22 cellular contexts compared by ENCODE assay signal in genomic region chr1:34870395-34870794, GRCh38.
DNase-seq lines count a peak whose midpoint lies in the region; ATAC-seq and TF ChIP-seq lines count a peak whose summit lies in the region.
"Had no signal": no experiment of that assay in that cellular context is flagged by ENCODE, and none has a peak within 500 bp of the region (broad histone marks: within the 10 kb centered on the region; RNA-seq: fewer than 3 reads in every experiment).

No MANE protein-coding gene starts in this region.

- peak; percentile 30 for DNase-seq in activated CD8-positive, alpha-beta memory T cell treated with anti-CD3 and anti-CD28 coated beads, Interleukin-2, amount 50 U/mL, for 48 hours
- DNase-seq in activated CD8-positive, alpha-beta memory T cell treated with anti-CD3 and anti-CD28 coated beads for 24 hours = no peak
- DNase-seq in amygdala (lab: John Stamatoyannopoulos, UW) = peak in 35 of 56 donors; percentile 8 to 79 (median 47)
- peak; percentile 69 for DNase-seq in inferior parietal cortex (ENCODE audit: extremely low spot score)
- no peak for DNase-seq in NCI-H1436 treated with DMSO at 0.1 percent for 48 hours (lab: John Stamatoyannopoulos, UW)
- DNase-seq in HEK293T (ENCODE audit: extremely low spot score) = no peak
- DNase-seq: activated CD4-positive, alpha-beta T cell treated with anti-CD3 and anti-CD28 coated beads, Interleukin-2, amount 10 ng/mL, durations not matched to agents 24 days and 14 days; activated effector memory CD4-positive, alpha-beta T cell treated with Interleukin-2 at 50 U/mL for 16 hours; activated naive CD8-positive, alpha-beta T cell treated with anti-CD3 and anti-CD28 coated beads, Interleukin-2, amount 10 ng/mL, durations not matched to agents 7 days and 5 days; DMS79; NCI-H2171 treated with DMSO at 0.1 percent for 48 hours; Peyer's patch; SJCRH30; spleen; stimulated activated CD4-positive, alpha-beta T cell treated with anti-CD3 and anti-CD28 coated beads, Interleukin-4, amount 100 ng/mL, for 1 hour; stimulated activated naive CD4-positive, alpha-beta T cell; T-helper 17 cell; thyroid gland had no signal

- no peak for ATAC-seq in HG03196 (IDR thresholded peaks at IDR 0.05; ENCODE audit: unreplicated experiment)
- ATAC-seq in HG02852 (IDR thresholded peaks at IDR 0.05; ENCODE audit: unreplicated experiment) = no peak
- ATAC-seq: CD8-positive, alpha-beta T cell; gastroesophageal sphincter; T-helper 17 cell had no signal

- POLR2A ChIA-PET in HEK293T (lab: Yijun Ruan, JAX) = interaction anchor here (3.0 kb wide), 1 partner anchor 11 kb away, joined by 14 read pairs; the partner anchor contains the start of gene SMIM12

- CTCF ChIA-PET in HEK293T (lab: Yijun Ruan, JAX) = no interaction called here

TF ChIP-seq in HEK293T, 16 proteins besides CTCF, POLR2A, EP300 and RAD21:
- TF ChIP-seq L3MBTL2 (conservative IDR thresholded peaks at IDR 0.05) (no peak), SP1 (IDR thresholded peaks at IDR 0.05) (no peak), LEF1 (IDR thresholded peaks at IDR 0.05; ENCODE audit: borderline replicate concordance) (no peak), TARDBP (IDR thresholded peaks at IDR 0.05) (no peak), BHLHE40 (IDR thresholded peaks at IDR 0.05; ENCODE audit: borderline replicate concordance) (no peak), CTBP1 (IDR thresholded peaks at IDR 0.05; ENCODE audit: borderline replicate concordance) (no peak), FOXM1 (IDR thresholded peaks at IDR 0.05; ENCODE audit: borderline replicate concordance) (no peak)
TF ChIP-seq in HEK293T: peak in this region for 0.

Comparison
In these comparisons a context has a peak if more than half of its experiments do, and no peak if none do; other contexts are left out.
1. DNase-seq: peak in activated CD8-positive, alpha-beta memory T cell treated with anti-CD3 and anti-CD28 coated beads, Interleukin-2, amount 50 U/mL, for 48 hours (single experiment), amygdala (35 of 56) and inferior parietal cortex (single experiment); none in activated CD8-positive, alpha-beta memory T cell treated with anti-CD3 and anti-CD28 coated beads for 24 hours (single experiment), NCI-H1436 treated with DMSO at 0.1 percent for 48 hours (single experiment) and HEK293T (single experiment).